ENCODE assay signal across 8 cellular contexts in genomic region chr5:61329729-61330128, GRCh38. TPM values are rescaled to one million over a fixed set of nuclear protein-coding genes. Genes with fewer than 3 reads are reported as not detected.
DNase-seq lines count a peak whose midpoint lies in the region; ATAC-seq, FAIRE-seq and TF ChIP-seq lines count a peak whose summit lies in the region.

No MANE protein-coding gene starts in this region.

- H3K9me3 ChIP-seq in kidney (ENCODE audit: control insufficient read depth in 1 of 2, low read length in 2 of 2) (no peaks in the 10 kb centered on the region), tibial nerve (no peaks in the 10 kb centered on the region)

- no peak for TF ChIP-seq CTCF in kidney (IDR thresholded peaks at IDR 0.05; ENCODE audit: borderline replicate concordance, extremely low read depth, insufficient read depth)
- TF ChIP-seq CTCF in tibial nerve (IDR thresholded peaks at IDR 0.05): no peak

- H3K4me1 ChIP-seq in kidney (ENCODE audit: control insufficient read depth in 1 of 2, insufficient read depth in 1 of 2, low read depth in 1 of 2, low read length in 2 of 2) (peaks cover 3 to 6% of the 10 kb centered on the region in 2 donors), tibial nerve (peaks cover 0 to 28% (median 20%) of the 10 kb centered on the region in 4 donors)

- H3K4me3 ChIP-seq in kidney (ENCODE audit: low read length in 2 of 2): peak overlapping the region; percentile 12 to 76
- H3K4me3 ChIP-seq in tibial nerve: peak overlapping the region in 2 of 4 donors; percentile 85 to 98

- FAIRE-seq in kidney (lab: Jason Lieb, UNC): no peak

- no peak for TF ChIP-seq EP300 in tibial nerve (IDR thresholded peaks at IDR 0.05)

- H3K9ac ChIP-seq in kidney (ENCODE audit: low read length in 2 of 2): peak overlapping the region in 1 of 2 donors; percentile 62

- peak overlapping the region; percentile 64 for H3K27ac Mint-ChIP-seq in activated T-cell treated with anti-CD3 and anti-CD28 coated beads, Interleukin-2, amount 50 U/mL, for 72 hours

- intact Hi-C loops in kidney (cut with DNase I): no loop called here

- H3K9me3 Mint-ChIP-seq in activated T-cell treated with anti-CD3 and anti-CD28 coated beads, Interleukin-2, amount 50 U/mL, for 72 hours: no peaks in the 10 kb centered on the region

- no peak for TF ChIP-seq POLR2A in tibial nerve (IDR thresholded peaks at IDR 0.05)

- no peaks in the 10 kb centered on the region for H3K27me3 ChIP-seq in tibial nerve

- DNase-seq in stimulated activated CD4-positive, alpha-beta T cell treated with anti-CD3 and anti-CD28 coated beads, Interleukin-15, amount 100 ng/mL, for 24 hours: peak; percentile 29
- no peak for DNase-seq in stimulated activated CD4-positive, alpha-beta T cell treated with anti-CD3 and anti-CD28 coated beads, Interleukin-2, amount 100 ng/mL, for 24 hours
- peak in 1 of 2 donors; percentile 52 for DNase-seq in activated T-cell treated with anti-CD3 and anti-CD28 coated beads, Interleukin-2, amount 50 U/mL, for 72 hours
- no peak for DNase-seq in kidney
- no peak for DNase-seq in tibial nerve (ENCODE audit: low spot score in 2 of 2)
- no peak for DNase-seq in SHP77 (lab: John Stamatoyannopoulos, UW)
- no peak for DNase-seq in midbrain (lab: John Stamatoyannopoulos, UW)

- peak overlapping the region; percentile 87 to 93 for H3K4me3 Mint-ChIP-seq in activated T-cell treated with anti-CD3 and anti-CD28 coated beads, Interleukin-2, amount 50 U/mL, for 72 hours

- H3K27me3 Mint-ChIP-seq in activated T-cell treated with anti-CD3 and anti-CD28 coated beads, Interleukin-2, amount 50 U/mL, for 72 hours (ENCODE audit: low read depth): peaks cover 38% of the 10 kb centered on the region

- peaks cover 44% of the 10 kb centered on the region for H3K4me1 Mint-ChIP-seq in activated T-cell treated with anti-CD3 and anti-CD28 coated beads, Interleukin-2, amount 50 U/mL, for 72 hours (ENCODE audit: low read depth)

- WGBS in tibial nerve, 2 donors: 36 to 49% methylated on average over 8 of the region's 8 CpGs

- H3K27ac ChIP-seq in kidney (ENCODE audit: low read depth in 2 of 2, low read length in 2 of 2): peak overlapping the region; percentile 95 to 97
- peak overlapping the region; percentile 90 to 97 (median 94) for H3K27ac ChIP-seq in tibial nerve

- peaks cover 5 to 7% of the 10 kb centered on the region in 2 donors for H3K36me3 Mint-ChIP-seq in activated T-cell treated with anti-CD3 and anti-CD28 coated beads, Interleukin-2, amount 50 U/mL, for 72 hours (ENCODE audit: insufficient read depth in 2 of 2)

- ATAC-seq in activated T-cell treated with anti-CD3 and anti-CD28 coated beads, Interleukin-2, amount 50 U/mL, for 72 hours (replicated peaks in 1 of 2): peak; percentile 10 to 19
- no peak for ATAC-seq in HG03520 (IDR thresholded peaks at IDR 0.05; ENCODE audit: unreplicated experiment)

- H3K36me3 ChIP-seq in kidney (ENCODE audit: control insufficient read depth in 1 of 2, insufficient read depth in 2 of 2, low read length in 2 of 2) (no peaks in the 10 kb centered on the region), tibial nerve (no peaks in the 10 kb centered on the region)

RNA-seq across cellular contexts. Expression of gene ZSWIM6, which starts 2.3 kb away (rescaled TPM):
- 1 to 10 TPM; 6.9 to 8.6 TPM for total RNA-seq in activated T-cell treated with anti-CD3 and anti-CD28 coated beads, Interleukin-2, amount 50 U/mL, for 72 hours
- total RNA-seq in kidney (20.3 TPM), tibial nerve (10 to 100 TPM; 10.6 to 15.5 (median 13.7) TPM)
- 2.9 TPM for polyA plus RNA-seq in kidney (ENCODE audit: insufficient read depth, low read depth, low replicate concordance)
